8 cellular contexts compared by ENCODE assay signal in genomic region chr3:33096103-33096868, GRCh38. TPM values are rescaled to one million over a fixed set of nuclear protein-coding genes. Genes with fewer than 3 reads are reported as not detected.
A peak's percentile ranks its signal among the peaks of the same experiment; 100 is the strongest.
DNase-seq lines count a peak whose midpoint lies in the region; ATAC-seq and TF ChIP-seq lines count a peak whose summit lies in the region.

No MANE protein-coding gene starts in this region.

- H3K4me2 ChIP-seq in neuronal stem cell (ENCODE audit: insufficient read depth, low read length, poor library complexity, severe bottlenecking), result peak overlapping the region; percentile 81

- H3K27ac ChIP-seq in neuronal stem cell (replicated peaks; ENCODE audit: low read length) (no peak overlapping the region), uterus (peak overlapping the region; percentile 92 to 93)

- H3K4me3 ChIP-seq in AG10803 (ENCODE audit: low read length) (peak overlapping the region; percentile 91), neuronal stem cell (ENCODE audit: low read length in 2 of 2) (peak overlapping the region; percentile 70 to 96), uterus (peak overlapping the region; percentile 69 to 84)

- peak; percentile 40 for DNase-seq in AG10803 (ENCODE audit: low read depth)
- peak; percentile 53 for DNase-seq in activated naive CD4-positive, alpha-beta T cell treated with Interleukin-2 at 50 U/mL for 16 hours
- peak; percentile 45 for DNase-seq in germinal center (ENCODE audit: low spot score)
- peak; percentile 26 for DNase-seq in neuronal stem cell (ENCODE audit: low spot score)
- DNase-seq in uterus, result peak in 1 of 2 donors; percentile 37

- no peak overlapping the region for H2BK5ac ChIP-seq in neuronal stem cell (ENCODE audit: low read length)

- H2BK12ac ChIP-seq in neuronal stem cell (ENCODE audit: low read length), result no peak overlapping the region

- peak overlapping the region; percentile 97 for H3K14ac ChIP-seq in neuronal stem cell (ENCODE audit: low read length)

- peak overlapping the region; percentile 19 for H2BK120ac ChIP-seq in neuronal stem cell (ENCODE audit: low read depth, low read length)

- TF ChIP-seq CTCF in AG10803 (conservative IDR thresholded peaks at IDR 0.05; ENCODE audit: low read length), result no peak
- TF ChIP-seq CTCF in uterus (IDR thresholded peaks at IDR 0.05), result no peak

- H3K23ac ChIP-seq in neuronal stem cell (ENCODE audit: low read depth, low read length, poor library complexity), result peak overlapping the region; percentile 87

- ATAC-seq in GM18909 (IDR thresholded peaks at IDR 0.05; ENCODE audit: poor library complexity, unreplicated experiment) (peak; percentile 46), HG03159 (IDR thresholded peaks at IDR 0.05; ENCODE audit: unreplicated experiment) (peak; percentile 59)

- TF ChIP-seq POLR2A in uterus (IDR thresholded peaks at IDR 0.05), result no peak

- peaks cover 3 to 4% of the 10 kb centered on the region in 2 donors for H3K4me1 ChIP-seq in neuronal stem cell (ENCODE audit: control insufficient read depth in 2 of 2, insufficient read depth in 1 of 2, low read depth in 1 of 2, low read length in 2 of 2)
- no peaks in the 10 kb centered on the region for H3K4me1 ChIP-seq in uterus

- no peaks in the 10 kb centered on the region for H3K27me3 ChIP-seq in neuronal stem cell (ENCODE audit: control insufficient read depth in 3 of 3, insufficient read depth in 3 of 3, low read depth in 1 of 3, low read length in 3 of 3)
- H3K27me3 ChIP-seq in uterus, result no peaks in the 10 kb centered on the region

- H3K9me3 ChIP-seq in neuronal stem cell (replicated peaks in 1 of 2; ENCODE audit: control insufficient read depth in 2 of 2, insufficient read depth in 1 of 2, low read depth in 1 of 2, low read length in 2 of 2) (no peaks in the 10 kb centered on the region), uterus (no peaks in the 10 kb centered on the region)

- H2BK15ac ChIP-seq in neuronal stem cell (ENCODE audit: low read length), result peak overlapping the region; percentile 69

- intact Hi-C loops in uterus (cut with DNase I; ENCODE audit: low total_unique reads), result no loop called here

- H2AK5ac ChIP-seq in neuronal stem cell (ENCODE audit: low read depth, low read length), result no peak overlapping the region

- H3K18ac ChIP-seq in neuronal stem cell (ENCODE audit: low read length), result peak overlapping the region; percentile 99

- H4K8ac ChIP-seq in neuronal stem cell (ENCODE audit: low read depth, low read length), result no peak overlapping the region

- H3K79me1 ChIP-seq in neuronal stem cell (ENCODE audit: low read depth, low read length), result peaks cover 9% of the 10 kb centered on the region

- H3K4ac ChIP-seq in neuronal stem cell (ENCODE audit: low read length), result no peak overlapping the region

- H3K9ac ChIP-seq in neuronal stem cell (ENCODE audit: low read depth, low read length, poor library complexity), result peak overlapping the region; percentile 91

- no peak overlapping the region for H4K91ac ChIP-seq in neuronal stem cell (ENCODE audit: low read depth, low read length, poor library complexity)

- peak overlapping the region; percentile 95 for H2AFZ ChIP-seq in neuronal stem cell (ENCODE audit: low read length)

- H3K36me3 ChIP-seq in neuronal stem cell (replicated peaks in 1 of 2; ENCODE audit: control insufficient read depth in 2 of 2, insufficient read depth in 2 of 2, low read length in 2 of 2), result peaks cover 2 to 31% of the 10 kb centered on the region in 2 donors
- no peaks in the 10 kb centered on the region for H3K36me3 ChIP-seq in uterus

- WGBS in neuronal stem cell (ENCODE audit: extremely low coverage in 2 of 2, insufficient read length in 2 of 2, insufficient replicate concordance in 1 of 2), 2 donors, result no CpG with 5 or more reads among the region's 51 CpGs

TF ChIP-seq in PFSK-1, 5 proteins besides CTCF, POLR2A, EP300 and RAD21:
- TF ChIP-seq TAF1 (IDR thresholded peaks at IDR 0.05; ENCODE audit: borderline replicate concordance, insufficient read depth, low read length) (no peak), POLR2AphosphoS5 (IDR thresholded peaks at IDR 0.05; ENCODE audit: low read depth, low read length) (0 out of 2 replicates have a peak, but pooled peaks have one; percentile 0)

RNA-seq across cellular contexts. Expression of gene GLB1, which starts 0.7 kb away (rescaled TPM):
- 65.7 TPM for polyA plus RNA-seq in PFSK-1 (2012; ENCODE audit: insufficient read length, low read depth)
- 28.9 TPM for polyA plus RNA-seq in neuronal stem cell (2013, experiment 1 of 2)
- 29.5 TPM for polyA plus RNA-seq in neuronal stem cell (2013, experiment 2 of 2)
- total RNA-seq in uterus, result 10 to 100 TPM; 42.6 to 95.0 (median 55.3) TPM

RNA-seq across cellular contexts. Expression of gene TMPPE, which starts 0.7 kb away (rescaled TPM):
- 0.14 TPM for polyA plus RNA-seq in PFSK-1 (2012; ENCODE audit: insufficient read length, low read depth)
- polyA plus RNA-seq in neuronal stem cell (2013, experiment 1 of 2), result 0.84 TPM
- polyA plus RNA-seq in neuronal stem cell (2013, experiment 2 of 2), result 0.84 TPM
- total RNA-seq in uterus, result 1 to 10 TPM; 4.4 to 7.6 (median 6.9) TPM

RNA-seq across cellular contexts. Expression of gene CRTAP, which starts 17.5 kb away (rescaled TPM):
- 214 TPM for polyA plus RNA-seq in PFSK-1 (2012; ENCODE audit: insufficient read length, low read depth)
- 116 TPM for polyA plus RNA-seq in neuronal stem cell (2013, experiment 1 of 2)
- 119 TPM for polyA plus RNA-seq in neuronal stem cell (2013, experiment 2 of 2)
- total RNA-seq in uterus, result 100 to 1,000 TPM; 174 to 687 (median 286) TPM
